13 cellular contexts compared by ENCODE assay signal in the genomic region with DNA sequence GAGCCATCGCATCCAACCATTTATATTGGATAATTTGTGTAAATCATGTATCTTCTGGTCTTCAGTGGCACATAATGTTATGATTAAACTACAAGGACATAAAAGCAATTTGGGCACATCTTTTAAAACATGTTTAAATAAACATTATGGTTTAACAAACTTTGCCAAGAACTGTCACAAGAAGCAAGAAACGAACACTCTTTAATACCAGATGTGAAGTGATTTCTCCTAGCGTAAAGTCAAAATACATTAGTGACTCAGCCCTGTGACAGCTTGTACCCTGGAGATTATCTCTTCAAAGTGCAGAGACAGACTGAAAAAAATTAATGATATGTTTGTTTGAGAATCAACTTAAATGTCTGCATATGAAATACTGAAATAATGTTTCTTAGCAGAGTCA. TPM values are rescaled to one million over a fixed set of nuclear protein-coding genes. Genes with fewer than 3 reads are reported as not detected.
"Had no signal": no experiment of that assay in that cellular context is flagged by ENCODE, and none has a peak within 500 bp of the region (broad histone marks: within the 10 kb centered on the region; RNA-seq: fewer than 3 reads in every experiment).

No MANE protein-coding gene starts in this region.

- H3K9me3 ChIP-seq: esophagus squamous epithelium, right atrium auricular region, tibial artery, uterus had no signal

- H3K4me1 ChIP-seq: esophagus squamous epithelium, right atrium auricular region, tibial artery, uterus had no signal

- DNase-seq: activated CD4-positive, alpha-beta T cell treated with anti-CD3 and anti-CD28 coated beads for 48 hours; activated naive CD4-positive, alpha-beta T cell treated with anti-CD3 and anti-CD28 coated beads for 36 hours; brain microvascular endothelial cell; dorsolateral prefrontal cortex; esophagus squamous epithelium; hippocampal formation; kidney glomerular epithelial cell; posterior cingulate gyrus; small intestine; tibial artery; uterus had no signal

- H3K4me3 ChIP-seq: dorsolateral prefrontal cortex, esophagus squamous epithelium, right atrium auricular region, tibial artery, uterus had no signal

- H3K27ac ChIP-seq: brain microvascular endothelial cell, dorsolateral prefrontal cortex, esophagus squamous epithelium, right atrium auricular region, tibial artery, uterus had no signal

- FAIRE-seq: small intestine had no signal

- H3K36me3 ChIP-seq: brain microvascular endothelial cell, esophagus squamous epithelium, right atrium auricular region, tibial artery, uterus had no signal

- H3K27me3 ChIP-seq: brain microvascular endothelial cell, dorsolateral prefrontal cortex, esophagus squamous epithelium, right atrium auricular region, tibial artery, uterus had no signal

RNA-seq across cellular contexts. Expression of a gene that starts 39.9 kb away (rescaled TPM):
- total RNA-seq: T-helper 1 cell treated with Interleukin-12 subunit alpha and Interleukin-12 subunit beta and Interleukin-4 antibody, amounts not matched to agents 30 ng/mL and 1 ng/mL, for 36 hours had no signal
